12 cellular contexts compared by ENCODE assay signal in the genomic region with DNA sequence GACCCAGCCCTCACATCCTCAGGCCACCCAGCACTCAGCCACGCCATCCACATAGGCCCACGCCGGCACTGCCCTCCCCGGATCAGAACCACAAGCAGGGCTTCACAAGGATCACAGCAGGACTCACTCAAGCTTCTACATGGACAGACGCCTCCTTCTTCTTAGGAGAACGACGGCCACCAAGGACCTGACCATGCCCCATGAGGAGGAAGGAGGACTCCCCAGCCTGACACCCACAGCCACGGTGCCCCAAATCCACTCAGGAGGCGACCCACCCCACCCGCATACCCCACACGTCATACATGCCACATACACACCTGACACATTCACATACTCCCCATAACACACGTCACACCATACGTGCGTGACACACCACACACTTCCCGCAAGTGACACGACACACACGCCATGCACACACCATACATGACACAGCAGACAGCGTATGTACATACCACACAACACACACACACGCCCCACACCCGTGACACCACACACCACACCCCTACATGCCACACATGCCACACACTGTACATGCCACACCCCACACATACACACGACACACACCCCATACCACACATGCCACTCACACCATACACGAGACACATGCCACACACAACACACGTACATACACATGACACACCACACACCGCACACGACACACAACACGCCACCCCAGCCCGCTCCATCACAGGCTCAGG. TPM values are rescaled to one million over a fixed set of nuclear protein-coding genes. Genes with fewer than 3 reads are reported as not detected.
DNase-seq lines count a peak whose midpoint lies in the region; ATAC-seq and TF ChIP-seq lines count a peak whose summit lies in the region.
"Had no signal": no experiment of that assay in that cellular context is flagged by ENCODE, and none has a peak within 500 bp of the region (broad histone marks: within the 10 kb centered on the region; RNA-seq: fewer than 3 reads in every experiment).

No MANE protein-coding gene starts in this region.

- peaks cover 12% of the 10 kb centered on the region for H3K36me3 Mint-ChIP-seq in WTC11
- peaks cover 0 to 35% (median 0%) of the 10 kb centered on the region in 3 donors for H3K36me3 Mint-ChIP-seq in naive thymus-derived CD8-positive, alpha-beta T cell

- H3K4me1 ChIP-seq in cardiac muscle cell (ENCODE audit: low read depth), result peaks cover 23% of the 10 kb centered on the region
- no peaks in the 10 kb centered on the region for H3K4me1 ChIP-seq in PC-9 (replicated peaks; ENCODE audit: insufficient read depth)

- H3K4me1 Mint-ChIP-seq in WTC11, result peaks cover 5% of the 10 kb centered on the region
- peaks cover 17 to 37% (median 26%) of the 10 kb centered on the region in 4 donors for H3K4me1 Mint-ChIP-seq in naive thymus-derived CD8-positive, alpha-beta T cell

- no peaks in the 10 kb centered on the region for H3K79me2 ChIP-seq in PC-9 (ENCODE audit: low read depth)

- H3K9me3 ChIP-seq in cardiac muscle cell (ENCODE audit: low read depth) (no peaks in the 10 kb centered on the region), PC-9 (ENCODE audit: insufficient read depth, low read depth) (no peaks in the 10 kb centered on the region)

- POLR2A ChIA-PET in WTC11 (lab: Charles Lee) (no interaction called here), PC-9 (lab: Charles Lee; ENCODE audit: unreplicated experiment) (no interaction called here)
- POLR2A ChIA-PET in naive thymus-derived CD8-positive, alpha-beta T cell (lab: Charles Lee), result no interaction called here

- H2AFZ ChIP-seq in PC-9, result no peak overlapping the region

- H3K4me3 ChIP-seq in cardiac muscle cell, result no peak overlapping the region
- H3K4me3 ChIP-seq in PC-9, result no peak overlapping the region

- no peaks in the 10 kb centered on the region for H3K9me3 Mint-ChIP-seq in WTC11
- H3K9me3 Mint-ChIP-seq in naive thymus-derived CD8-positive, alpha-beta T cell, result no peaks in the 10 kb centered on the region

- H3F3A ChIP-seq in PC-9 (ENCODE audit: insufficient read depth, low read depth), result no peaks in the 10 kb centered on the region

- H3K27me3 Mint-ChIP-seq in WTC11 (ENCODE audit: low read depth), result no peaks in the 10 kb centered on the region
- no peaks in the 10 kb centered on the region for H3K27me3 Mint-ChIP-seq in naive thymus-derived CD8-positive, alpha-beta T cell

- CTCF ChIA-PET in WTC11 (lab: Charles Lee), result interaction anchor here (2.7 kb wide), 1 partner anchor 11 kb away, joined by 18 read pairs; no protein-coding TSS in a partner anchor
- CTCF ChIA-PET in PC-9 (lab: Charles Lee), result no interaction called here

- H3K27me3 ChIP-seq in cardiac muscle cell (no peaks in the 10 kb centered on the region), PC-9 (ENCODE audit: insufficient read depth, low read depth) (no peaks in the 10 kb centered on the region)
- H3K27me3 ChIP-seq: foreskin keratinocyte had no signal

- no peaks in the 10 kb centered on the region for H3K9me2 ChIP-seq in PC-9 (ENCODE audit: insufficient read depth)

- H4K20me1 ChIP-seq in PC-9 (ENCODE audit: insufficient read depth), result peaks cover 2% of the 10 kb centered on the region

- no peak for ATAC-seq in WTC11
- no peak for ATAC-seq in naive thymus-derived CD8-positive, alpha-beta T cell
- ATAC-seq: foreskin keratinocyte had no signal

- H3K36me3 ChIP-seq in cardiac muscle cell, result peaks cover 16% of the 10 kb centered on the region
- no peaks in the 10 kb centered on the region for H3K36me3 ChIP-seq in PC-9 (ENCODE audit: low read depth)

- H3K4me3 Mint-ChIP-seq in WTC11, result no peak overlapping the region
- no peak overlapping the region for H3K4me3 Mint-ChIP-seq in naive thymus-derived CD8-positive, alpha-beta T cell

- no TSS peak for BruUV-seq in PC-9 (replicated peaks; lab: Mats Ljungman, UMichigan)

- intact Hi-C loops in cardiac septum (cut with DNase I) (no loop called here), PC-9 (cut with micrococcal nuclease; ENCODE audit: unreplicated experiment) (no loop called here)

- peak overlapping the region; percentile 93 for H3K27ac Mint-ChIP-seq in WTC11
- H3K27ac Mint-ChIP-seq in naive thymus-derived CD8-positive, alpha-beta T cell, result peak overlapping the region in 6 of 10 donors; percentile 23 to 86 (median 66)

- no peak for TF ChIP-seq CTCF in cardiac muscle cell (IDR thresholded peaks at IDR 0.05; ENCODE audit: low read depth, low read length)
- no peak for TF ChIP-seq CTCF in WTC11 (IDR thresholded peaks at IDR 0.05)
- no peak for TF ChIP-seq CTCF in PC-9 (conservative IDR thresholded peaks at IDR 0.05)
- no peak for TF ChIP-seq CTCF in GM10266 (IDR thresholded peaks at IDR 0.05; ENCODE audit: control insufficient read depth, insufficient read depth, low read depth, missing control alignments)

- DNase-seq in cardiac muscle cell (ENCODE audit: low read depth in 1 of 2, low spot score in 1 of 2) (no peak), cardiac septum (ENCODE audit: low spot score) (no peak), WTC11 (ENCODE audit: low spot score) (no peak), PC-9 (no peak), DMS153 treated with DMSO at 0.1 percent for 48 hours (lab: John Stamatoyannopoulos, UW; ENCODE audit: unreplicated experiment) (no peak), GM10266 (ENCODE audit: extremely low spot score) (no peak), DMS114 treated with DMSO at 0.1 percent for 48 hours (lab: John Stamatoyannopoulos, UW; ENCODE audit: unreplicated experiment) (no peak)
- DNase-seq in naive thymus-derived CD8-positive, alpha-beta T cell, result peak in 1 of 10 donors; percentile 22
- DNase-seq: foreskin keratinocyte, kidney glomerular epithelial cell, NCI-H1417, SW 1271 had no signal

- H3K27ac ChIP-seq in cardiac muscle cell (peak overlapping the region; percentile 57), PC-9 (no peak overlapping the region)
- H3K27ac ChIP-seq: foreskin keratinocyte had no signal

- no peak overlapping the region for H3K4me2 ChIP-seq in PC-9

TF ChIP-seq in WTC11, 78 proteins besides CTCF, POLR2A, EP300 and RAD21:
- TF ChIP-seq, protein P1, sequence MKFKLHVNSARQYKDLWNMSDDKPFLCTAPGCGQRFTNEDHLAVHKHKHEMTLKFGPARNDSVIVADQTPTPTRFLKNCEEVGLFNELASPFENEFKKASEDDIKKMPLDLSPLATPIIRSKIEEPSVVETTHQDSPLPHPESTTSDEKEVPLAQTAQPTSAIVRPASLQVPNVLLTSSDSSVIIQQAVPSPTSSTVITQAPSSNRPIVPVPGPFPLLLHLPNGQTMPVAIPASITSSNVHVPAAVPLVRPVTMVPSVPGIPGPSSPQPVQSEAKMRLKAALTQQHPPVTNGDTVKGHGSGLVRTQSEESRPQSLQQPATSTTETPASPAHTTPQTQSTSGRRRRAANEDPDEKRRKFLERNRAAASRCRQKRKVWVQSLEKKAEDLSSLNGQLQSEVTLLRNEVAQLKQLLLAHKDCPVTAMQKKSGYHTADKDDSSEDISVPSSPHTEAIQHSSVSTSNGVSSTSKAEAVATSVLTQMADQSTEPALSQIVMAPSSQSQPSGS (CRISPR knock-in tag; IDR thresholded peaks at IDR 0.05; ENCODE audit: borderline replicate concordance, low read depth), result no peak
- TF ChIP-seq NFE2L1 (CRISPR knock-in tag; IDR thresholded peaks at IDR 0.05), result no peak
- no peak for TF ChIP-seq OVOL2 (CRISPR knock-in tag; IDR thresholded peaks at IDR 0.05; ENCODE audit: borderline replicate concordance)
- no peak for TF ChIP-seq RELA (CRISPR knock-in tag; IDR thresholded peaks at IDR 0.05; ENCODE audit: borderline replicate concordance)

RNA-seq across cellular contexts. Expression of gene MLLT1, which starts 50.4 kb away (rescaled TPM):
- total RNA-seq in cardiac muscle cell, result 46.9 and 54.1 TPM in 2 replicates
- 25.7 and 31.1 TPM in 2 replicates for polyA plus RNA-seq in cardiac muscle cell
- 30.6 TPM for total RNA-seq in cardiac septum
- 49.9 to 58.2 TPM (median 50.2 TPM) in 3 replicates for total RNA-seq in WTC11 (2021)
- total RNA-seq in naive thymus-derived CD8-positive, alpha-beta T cell, result 10 to 100 TPM; 37.7 to 41.7 TPM
- polyA plus RNA-seq in naive thymus-derived CD8-positive, alpha-beta T cell, result 1 to 10 TPM in 2 of 3 donors, under 1 TPM in 1; 0.68 to 2.7 (median 1.2) TPM
- 36.8 and 44.2 TPM in 2 replicates for total RNA-seq in PC-9 (2021)
